In the genomic region with DNA sequence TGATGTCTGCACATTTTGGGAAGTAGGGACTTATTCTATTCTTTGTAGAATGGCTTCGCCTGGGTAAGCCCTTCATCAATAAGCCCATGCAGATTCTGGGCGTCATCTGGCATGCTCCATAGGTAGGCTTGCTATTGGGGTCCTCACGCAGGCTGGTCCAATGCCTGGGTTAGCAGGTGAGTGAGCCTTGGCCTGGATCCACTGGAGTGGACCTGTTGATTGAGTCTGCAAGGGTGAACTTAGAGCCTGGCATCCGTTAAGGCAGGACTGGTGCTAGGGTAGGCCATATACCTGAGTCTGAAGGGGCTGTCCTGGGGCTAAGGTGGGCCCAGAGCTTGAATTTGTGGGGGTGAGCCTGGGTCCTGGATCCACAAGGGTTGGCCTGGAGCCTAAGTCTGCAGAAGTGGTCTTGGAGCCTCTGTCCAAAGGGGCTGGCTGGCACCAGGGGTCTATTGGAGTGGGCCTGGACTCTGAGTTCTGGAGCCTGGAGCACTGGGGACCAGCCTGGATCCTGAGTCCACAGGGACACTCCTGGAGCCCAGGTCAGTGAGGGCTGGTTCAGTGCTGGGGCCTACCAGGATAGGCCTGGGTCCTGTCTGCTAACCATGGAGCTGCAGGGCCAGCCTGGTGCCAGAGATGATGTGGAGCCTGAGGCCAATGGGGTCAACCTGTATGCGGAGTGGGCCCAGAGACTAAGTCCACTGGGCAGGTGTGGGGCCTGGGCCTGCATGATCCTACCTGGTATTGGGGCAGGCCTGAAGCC, we compare ENCODE assay signal across 19 cellular contexts.
DNase-seq lines count a peak whose midpoint lies in the region; ATAC-seq and TF ChIP-seq lines count a peak whose summit lies in the region.
"Had no signal": no experiment of that assay in that cellular context is flagged by ENCODE, and none has a peak within 500 bp of the region (broad histone marks: within the 10 kb centered on the region; RNA-seq: fewer than 3 reads in every experiment).

No MANE protein-coding gene starts in this region.

- no peak for ATAC-seq in natural killer cell treated with Interleukin-12 subunit alpha and Interleukin-12 subunit beta and Interleukin-15 and Interleukin-18, amount 100 ng/mL, for 72 hours
- ATAC-seq in natural killer cell (no peak), lower lobe of right lung (no peak)
- ATAC-seq: CD8-positive, alpha-beta T cell; GM12878 had no signal

- TF ChIP-seq CTCF in natural killer cell (IDR thresholded peaks at IDR 0.05) (no peak), lower lobe of right lung (IDR thresholded peaks at IDR 0.05) (no peak), GM10266 (IDR thresholded peaks at IDR 0.05; ENCODE audit: control insufficient read depth, insufficient read depth, low read depth, missing control alignments) (no peak)

- H2BK12ac ChIP-seq in trophoblast cell (ENCODE audit: low read length), result no peak overlapping the region

- H3K27ac Mint-ChIP-seq in natural killer cell treated with Interleukin-12 subunit alpha and Interleukin-12 subunit beta and Interleukin-15 and Interleukin-18, amount 100 ng/mL, for 72 hours, result no peak overlapping the region
- no peak overlapping the region for H3K27ac Mint-ChIP-seq in natural killer cell
- H3K27ac Mint-ChIP-seq in immature natural killer cell, result no peak overlapping the region
- H3K27ac Mint-ChIP-seq: CD8-positive, alpha-beta T cell had no signal

- H3K9ac ChIP-seq in trophoblast cell (ENCODE audit: low read length), result peak overlapping the region; percentile 39
- H3K9ac ChIP-seq: BLaER1 had no signal

- no peaks in the 10 kb centered on the region for H3K79me2 ChIP-seq in trophoblast cell (ENCODE audit: control insufficient read depth, insufficient read depth, low read length, poor library complexity)

- no peaks in the 10 kb centered on the region for H3K79me1 ChIP-seq in trophoblast cell (ENCODE audit: low read length)

- H3K4me1 ChIP-seq in trophoblast cell (ENCODE audit: control insufficient read depth in 1 of 2, insufficient read depth in 2 of 2, low read length in 2 of 2), result no peaks in the 10 kb centered on the region
- no peaks in the 10 kb centered on the region for H3K4me1 ChIP-seq in lower lobe of right lung
- H3K4me1 ChIP-seq: BLaER1 had no signal

- H3K9me3 ChIP-seq in iPS-18c (ENCODE audit: control insufficient read depth, insufficient read depth, low read length), result peaks cover 29% of the 10 kb centered on the region
- peaks cover 24% of the 10 kb centered on the region for H3K9me3 ChIP-seq in trophoblast cell (ENCODE audit: insufficient read depth, low read depth, low read length)
- peaks cover 29% of the 10 kb centered on the region for H3K9me3 ChIP-seq in lower lobe of right lung

- H3K4me3 Mint-ChIP-seq in natural killer cell treated with Interleukin-12 subunit alpha and Interleukin-12 subunit beta and Interleukin-15 and Interleukin-18, amount 100 ng/mL, for 72 hours, result no peak overlapping the region
- H3K4me3 Mint-ChIP-seq in natural killer cell, result no peak overlapping the region
- H3K4me3 Mint-ChIP-seq in immature natural killer cell, result no peak overlapping the region
- H3K4me3 Mint-ChIP-seq: CD8-positive, alpha-beta T cell had no signal

- no peak overlapping the region for H2AFZ ChIP-seq in trophoblast cell (ENCODE audit: insufficient read depth, low read length, poor library complexity)

- peak; percentile 45 for DNase-seq in natural killer cell treated with Interleukin-12 subunit alpha and Interleukin-12 subunit beta and Interleukin-15 and Interleukin-18, amount 100 ng/mL, for 72 hours (ENCODE audit: low spot score)
- no peak for DNase-seq in natural killer cell
- DNase-seq in trophoblast cell, result no peak
- no peak for DNase-seq in lower lobe of right lung
- DNase-seq in GM10266 (ENCODE audit: extremely low spot score), result no peak
- DNase-seq in immature natural killer cell, result no peak
- DNase-seq in OCI-M1 (lab: John Stamatoyannopoulos, UW), result no peak
- DNase-seq: Calu3, GF-D8, KG1, NCI-H1105 treated with DMSO at 0.1 percent for 48 hours, NCI-H1694, NCI-H2081 treated with DMSO at 0.1 percent for 48 hours, NCI-H510A, NCI-H774 had no signal

- intact Hi-C loops in natural killer cell (cut with micrococcal nuclease) (no loop called here), lower lobe of right lung (cut with DNase I) (no loop called here)

- no peak overlapping the region for H2BK120ac ChIP-seq in trophoblast cell (ENCODE audit: insufficient read depth, low read length, poor library complexity)

- no peaks in the 10 kb centered on the region for H3K36me3 ChIP-seq in trophoblast cell (ENCODE audit: control insufficient read depth in 1 of 2, insufficient read depth in 2 of 2, low read length in 2 of 2)
- H3K36me3 ChIP-seq in lower lobe of right lung, result no peaks in the 10 kb centered on the region

- H3K27me3 Mint-ChIP-seq in natural killer cell treated with Interleukin-12 subunit alpha and Interleukin-12 subunit beta and Interleukin-15 and Interleukin-18, amount 100 ng/mL, for 72 hours, result no peaks in the 10 kb centered on the region
- H3K27me3 Mint-ChIP-seq in natural killer cell (ENCODE audit: low read depth in 2 of 2), result peaks cover 0 to 2% of the 10 kb centered on the region in 2 donors
- H3K27me3 Mint-ChIP-seq in immature natural killer cell (ENCODE audit: low read depth in 3 of 3), result peaks cover 0 to 5% (median 3%) of the 10 kb centered on the region in 3 donors

- peaks cover 22% of the 10 kb centered on the region for H3K9me3 Mint-ChIP-seq in natural killer cell treated with Interleukin-12 subunit alpha and Interleukin-12 subunit beta and Interleukin-15 and Interleukin-18, amount 100 ng/mL, for 72 hours
- H3K9me3 Mint-ChIP-seq in natural killer cell (peaks cover 9 to 22% of the 10 kb centered on the region in 2 donors), immature natural killer cell (peaks cover 5 to 34% (median 24%) of the 10 kb centered on the region in 6 donors)

- H4K91ac ChIP-seq in trophoblast cell (ENCODE audit: low read depth, low read length), result no peak overlapping the region

- H3K4me2 ChIP-seq in trophoblast cell (ENCODE audit: low read length), result no peak overlapping the region
- H3K4me2 ChIP-seq: BLaER1 had no signal

- H3K4me1 Mint-ChIP-seq in natural killer cell treated with Interleukin-12 subunit alpha and Interleukin-12 subunit beta and Interleukin-15 and Interleukin-18, amount 100 ng/mL, for 72 hours (ENCODE audit: low read depth in 2 of 2), result no peaks in the 10 kb centered on the region
- H3K4me1 Mint-ChIP-seq in natural killer cell (no peaks in the 10 kb centered on the region), immature natural killer cell (no peaks in the 10 kb centered on the region)

- H3K27ac ChIP-seq in trophoblast cell (ENCODE audit: low read depth, low read length) (no peak overlapping the region), lower lobe of right lung (no peak overlapping the region)
- H3K27ac ChIP-seq: BLaER1 had no signal

- H3K4ac ChIP-seq in trophoblast cell (ENCODE audit: low read depth, low read length), result no peak overlapping the region

- no peak overlapping the region for H3K14ac ChIP-seq in trophoblast cell (ENCODE audit: low read length)

- no peak overlapping the region for H4K12ac ChIP-seq in trophoblast cell (ENCODE audit: low read depth, low read length)

- peaks cover 10% of the 10 kb centered on the region for H3K36me3 Mint-ChIP-seq in natural killer cell treated with Interleukin-12 subunit alpha and Interleukin-12 subunit beta and Interleukin-15 and Interleukin-18, amount 100 ng/mL, for 72 hours
- H3K36me3 Mint-ChIP-seq in natural killer cell (no peaks in the 10 kb centered on the region), immature natural killer cell (no peaks in the 10 kb centered on the region)
- H3K36me3 Mint-ChIP-seq: CD8-positive, alpha-beta T cell had no signal

- H3K4me3 ChIP-seq in iPS-18c (ENCODE audit: insufficient read depth, low read depth, low read length), result peak overlapping the region; percentile 24; the same call in 1 of the 2 replicates
- H3K4me3 ChIP-seq in trophoblast cell (ENCODE audit: low read depth, low read length), result no peak overlapping the region
- no peak overlapping the region for H3K4me3 ChIP-seq in lower lobe of right lung
- H3K4me3 ChIP-seq: BLaER1, GM12878 had no signal

- H2BK5ac ChIP-seq in trophoblast cell (ENCODE audit: low read depth, low read length, poor library complexity), result no peak overlapping the region

- no peak overlapping the region for H2AK5ac ChIP-seq in trophoblast cell (ENCODE audit: low read length)

- no peak overlapping the region for H4K8ac ChIP-seq in trophoblast cell (ENCODE audit: low read depth, low read length)

- H3K23ac ChIP-seq in trophoblast cell (ENCODE audit: low read length), result no peak overlapping the region

- no peaks in the 10 kb centered on the region for H3K27me3 ChIP-seq in trophoblast cell (ENCODE audit: insufficient read depth, low read length)
- H3K27me3 ChIP-seq in lower lobe of right lung (ENCODE audit: low read depth), result no peaks in the 10 kb centered on the region
- H3K27me3 ChIP-seq: BLaER1 had no signal

- WGBS in trophoblast cell (ENCODE audit: extremely low coverage, insufficient coverage, insufficient read length), result no CpG with 5 or more reads among the region's 5 CpGs

- H3K18ac ChIP-seq in trophoblast cell (ENCODE audit: low read length), result no peak overlapping the region
